ENCODE assay signal across 1 cellular context in the genomic region with DNA sequence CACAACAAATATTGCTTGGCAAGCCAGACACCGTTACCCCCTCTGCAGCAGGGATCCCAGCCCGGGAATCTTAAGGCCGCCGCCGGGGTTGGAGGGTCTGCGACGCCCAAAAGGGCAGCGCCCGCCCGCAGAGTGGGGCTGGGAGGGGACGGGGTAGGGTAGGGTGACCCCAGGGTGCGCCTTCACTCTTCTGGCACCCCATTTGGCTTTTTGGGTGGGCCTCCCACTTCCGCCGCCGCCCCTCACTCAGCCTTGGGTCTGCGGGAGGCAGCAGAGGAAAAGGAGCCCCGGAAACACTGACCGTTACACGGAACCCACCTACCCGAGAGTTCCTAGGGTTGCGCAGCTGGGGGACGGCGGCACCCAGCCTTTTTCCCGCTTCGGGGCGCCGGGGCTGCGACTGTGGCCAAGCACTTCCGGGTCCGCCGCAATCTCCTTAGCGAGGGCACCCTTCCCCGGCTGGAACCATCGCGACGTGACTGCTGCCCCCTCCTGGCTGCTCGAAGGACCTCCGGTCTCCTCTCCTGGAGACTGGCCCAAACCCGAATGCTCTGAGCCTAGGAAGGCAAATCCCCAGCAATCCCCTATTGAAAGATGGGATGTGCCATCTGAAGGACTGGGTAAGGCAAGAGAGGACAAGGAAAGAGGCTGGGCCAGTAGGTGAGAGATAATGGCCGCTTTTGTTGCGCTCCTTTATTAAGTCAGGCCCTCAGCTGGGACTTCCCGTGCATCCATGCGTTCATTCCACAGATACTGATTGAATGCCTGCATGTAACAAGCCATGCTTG.
TF ChIP-seq lines count a peak whose summit lies in the region.

A gene (minus strand): TSS at position 404 of the 788 bp plus-strand sequence. CDS start 1,447 bp downstream, outside the sequence.

TF ChIP-seq in GM12878, 131 proteins besides CTCF, POLR2A, EP300 and RAD21 (continued from another document):
- peak; percentile 98 for TF ChIP-seq RB1 (IDR thresholded peaks at IDR 0.05; ENCODE audit: borderline replicate concordance)
- TF ChIP-seq, protein P1, sequence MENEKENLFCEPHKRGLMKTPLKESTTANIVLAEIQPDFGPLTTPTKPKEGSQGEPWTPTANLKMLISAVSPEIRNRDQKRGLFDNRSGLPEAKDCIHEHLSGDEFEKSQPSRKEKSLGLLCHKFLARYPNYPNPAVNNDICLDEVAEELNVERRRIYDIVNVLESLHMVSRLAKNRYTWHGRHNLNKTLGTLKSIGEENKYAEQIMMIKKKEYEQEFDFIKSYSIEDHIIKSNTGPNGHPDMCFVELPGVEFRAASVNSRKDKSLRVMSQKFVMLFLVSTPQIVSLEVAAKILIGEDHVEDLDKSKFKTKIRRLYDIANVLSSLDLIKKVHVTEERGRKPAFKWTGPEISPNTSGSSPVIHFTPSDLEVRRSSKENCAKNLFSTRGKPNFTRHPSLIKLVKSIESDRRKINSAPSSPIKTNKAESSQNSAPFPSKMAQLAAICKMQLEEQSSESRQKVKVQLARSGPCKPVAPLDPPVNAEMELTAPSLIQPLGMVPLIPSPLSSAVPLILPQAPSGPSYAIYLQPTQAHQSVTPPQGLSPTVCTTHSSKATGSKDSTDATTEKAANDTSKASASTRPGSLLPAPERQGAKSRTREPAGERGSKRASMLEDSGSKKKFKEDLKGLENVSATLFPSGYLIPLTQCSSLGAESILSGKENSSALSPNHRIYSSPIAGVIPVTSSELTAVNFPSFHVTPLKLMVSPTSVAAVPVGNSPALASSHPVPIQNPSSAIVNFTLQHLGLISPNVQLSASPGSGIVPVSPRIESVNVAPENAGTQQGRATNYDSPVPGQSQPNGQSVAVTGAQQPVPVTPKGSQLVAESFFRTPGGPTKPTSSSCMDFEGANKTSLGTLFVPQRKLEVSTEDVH (IDR thresholded peaks at IDR 0.05; ENCODE audit: low read depth, partially characterized antibody) = peak; percentile 54
- TF ChIP-seq, protein P2, sequence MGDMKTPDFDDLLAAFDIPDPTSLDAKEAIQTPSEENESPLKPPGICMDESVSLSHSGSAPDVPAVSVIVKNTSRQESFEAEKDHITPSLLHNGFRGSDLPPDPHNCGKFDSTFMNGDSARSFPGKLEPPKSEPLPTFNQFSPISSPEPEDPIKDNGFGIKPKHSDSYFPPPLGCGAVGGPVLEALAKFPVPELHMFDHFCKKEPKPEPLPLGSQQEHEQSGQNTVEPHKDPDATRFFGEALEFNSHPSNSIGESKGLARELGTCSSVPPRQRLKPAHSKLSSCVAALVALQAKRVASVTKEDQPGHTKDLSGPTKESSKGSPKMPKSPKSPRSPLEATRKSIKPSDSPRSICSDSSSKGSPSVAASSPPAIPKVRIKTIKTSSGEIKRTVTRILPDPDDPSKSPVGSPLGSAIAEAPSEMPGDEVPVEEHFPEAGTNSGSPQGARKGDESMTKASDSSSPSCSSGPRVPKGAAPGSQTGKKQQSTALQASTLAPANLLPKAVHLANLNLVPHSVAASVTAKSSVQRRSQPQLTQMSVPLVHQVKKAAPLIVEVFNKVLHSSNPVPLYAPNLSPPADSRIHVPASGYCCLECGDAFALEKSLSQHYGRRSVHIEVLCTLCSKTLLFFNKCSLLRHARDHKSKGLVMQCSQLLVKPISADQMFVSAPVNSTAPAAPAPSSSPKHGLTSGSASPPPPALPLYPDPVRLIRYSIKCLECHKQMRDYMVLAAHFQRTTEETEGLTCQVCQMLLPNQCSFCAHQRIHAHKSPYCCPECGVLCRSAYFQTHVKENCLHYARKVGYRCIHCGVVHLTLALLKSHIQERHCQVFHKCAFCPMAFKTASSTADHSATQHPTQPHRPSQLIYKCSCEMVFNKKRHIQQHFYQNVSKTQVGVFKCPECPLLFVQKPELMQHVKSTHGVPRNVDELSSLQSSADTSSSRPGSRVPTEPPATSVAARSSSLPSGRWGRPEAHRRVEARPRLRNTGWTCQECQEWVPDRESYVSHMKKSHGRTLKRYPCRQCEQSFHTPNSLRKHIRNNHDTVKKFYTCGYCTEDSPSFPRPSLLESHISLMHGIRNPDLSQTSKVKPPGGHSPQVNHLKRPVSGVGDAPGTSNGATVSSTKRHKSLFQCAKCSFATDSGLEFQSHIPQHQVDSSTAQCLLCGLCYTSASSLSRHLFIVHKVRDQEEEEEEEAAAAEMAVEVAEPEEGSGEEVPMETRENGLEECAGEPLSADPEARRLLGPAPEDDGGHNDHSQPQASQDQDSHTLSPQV (IDR thresholded peaks at IDR 0.05) = no peak
- no peak for TF ChIP-seq TARDBP (IDR thresholded peaks at IDR 0.05; ENCODE audit: borderline replicate concordance)
- no peak for TF ChIP-seq KDM1A (IDR thresholded peaks at IDR 0.05; ENCODE audit: borderline replicate concordance)
- TF ChIP-seq YBX1 (IDR thresholded peaks at IDR 0.05) = no peak
- peak; percentile 83; the same call in 1 of the 2 replicates for TF ChIP-seq YY1 (IDR thresholded peaks at IDR 0.05; ENCODE audit: low read depth, low read length)
- TF ChIP-seq PAX8 (IDR thresholded peaks at IDR 0.05) = no peak
- no peak for TF ChIP-seq ZNF207 (IDR thresholded peaks at IDR 0.05; ENCODE audit: borderline replicate concordance)
- peak; percentile 60; the same call in 1 of the 2 replicates for TF ChIP-seq TBL1XR1 (IDR thresholded peaks at IDR 0.05; ENCODE audit: low read depth, low read length)
- TF ChIP-seq SMARCA5 (IDR thresholded peaks at IDR 0.05) = peak; percentile 93
- TF ChIP-seq KLF5 (IDR thresholded peaks at IDR 0.05; ENCODE audit: partially characterized antibody) = no peak
- TF ChIP-seq EED (IDR thresholded peaks at IDR 0.05; ENCODE audit: low read depth) = peak; percentile 70; the same call in 1 of the 2 replicates
- peak; percentile 44; the same call in 1 of the 2 replicates for TF ChIP-seq CREM (IDR thresholded peaks at IDR 0.05; ENCODE audit: low read depth)
- TF ChIP-seq RBBP5 (conservative IDR thresholded peaks at IDR 0.05) = no peak
- TF ChIP-seq NFXL1 (IDR thresholded peaks at IDR 0.05; ENCODE audit: borderline replicate concordance) = no peak
- TF ChIP-seq, protein P3, sequence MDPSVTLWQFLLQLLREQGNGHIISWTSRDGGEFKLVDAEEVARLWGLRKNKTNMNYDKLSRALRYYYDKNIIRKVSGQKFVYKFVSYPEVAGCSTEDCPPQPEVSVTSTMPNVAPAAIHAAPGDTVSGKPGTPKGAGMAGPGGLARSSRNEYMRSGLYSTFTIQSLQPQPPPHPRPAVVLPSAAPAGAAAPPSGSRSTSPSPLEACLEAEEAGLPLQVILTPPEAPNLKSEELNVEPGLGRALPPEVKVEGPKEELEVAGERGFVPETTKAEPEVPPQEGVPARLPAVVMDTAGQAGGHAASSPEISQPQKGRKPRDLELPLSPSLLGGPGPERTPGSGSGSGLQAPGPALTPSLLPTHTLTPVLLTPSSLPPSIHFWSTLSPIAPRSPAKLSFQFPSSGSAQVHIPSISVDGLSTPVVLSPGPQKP (IDR thresholded peaks at IDR 0.05; ENCODE audit: low read depth, low read length) = peak; percentile 83
- TF ChIP-seq, protein P4, sequence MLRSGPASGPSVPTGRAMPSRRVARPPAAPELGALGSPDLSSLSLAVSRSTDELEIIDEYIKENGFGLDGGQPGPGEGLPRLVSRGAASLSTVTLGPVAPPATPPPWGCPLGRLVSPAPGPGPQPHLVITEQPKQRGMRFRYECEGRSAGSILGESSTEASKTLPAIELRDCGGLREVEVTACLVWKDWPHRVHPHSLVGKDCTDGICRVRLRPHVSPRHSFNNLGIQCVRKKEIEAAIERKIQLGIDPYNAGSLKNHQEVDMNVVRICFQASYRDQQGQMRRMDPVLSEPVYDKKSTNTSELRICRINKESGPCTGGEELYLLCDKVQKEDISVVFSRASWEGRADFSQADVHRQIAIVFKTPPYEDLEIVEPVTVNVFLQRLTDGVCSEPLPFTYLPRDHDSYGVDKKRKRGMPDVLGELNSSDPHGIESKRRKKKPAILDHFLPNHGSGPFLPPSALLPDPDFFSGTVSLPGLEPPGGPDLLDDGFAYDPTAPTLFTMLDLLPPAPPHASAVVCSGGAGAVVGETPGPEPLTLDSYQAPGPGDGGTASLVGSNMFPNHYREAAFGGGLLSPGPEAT (IDR thresholded peaks at IDR 0.05; ENCODE audit: low read depth) = 0 out of 2 replicates have a peak, but pooled peaks have one; percentile 46
- no peak for TF ChIP-seq BRCA1 (IDR thresholded peaks at IDR 0.05; ENCODE audit: low read depth, low read length)
- TF ChIP-seq SREBF2 (IDR thresholded peaks at IDR 0.05; ENCODE audit: low read length) = no peak
